In genomic region chr12:26636710-26637328, GRCh38 we compare ENCODE assay signal across 1 cellular context.
A peak's percentile ranks its signal among the peaks of the same experiment; 100 is the strongest.
TF ChIP-seq lines count a peak whose summit lies in the region.

No MANE protein-coding gene starts in this region.

TF ChIP-seq in HepG2, 621 proteins besides CTCF, POLR2A, EP300 and RAD21 (continued from another document):
- no peak for TF ChIP-seq PRDM10 (CRISPR knock-in tag; IDR thresholded peaks at IDR 0.05; ENCODE audit: low read depth)
- TF ChIP-seq HOMEZ (CRISPR knock-in tag; IDR thresholded peaks at IDR 0.05; ENCODE audit: low read depth) = peak; percentile 95; the same call in 1 of the 2 replicates
- no peak for TF ChIP-seq NFRKB (IDR thresholded peaks at IDR 0.05)
- TF ChIP-seq ZBED4 (CRISPR knock-in tag; IDR thresholded peaks at IDR 0.05; ENCODE audit: borderline replicate concordance) = no peak
- TF ChIP-seq NFYC (CRISPR knock-in tag; IDR thresholded peaks at IDR 0.05) = 0 out of 2 replicates have a peak, but pooled peaks have one; percentile 12
- no peak for TF ChIP-seq ZNF597 (CRISPR knock-in tag; IDR thresholded peaks at IDR 0.05)
- peak; percentile 67; the same call in 1 of the 2 replicates for TF ChIP-seq AHDC1 (CRISPR knock-in tag; IDR thresholded peaks at IDR 0.05; ENCODE audit: borderline replicate concordance)
- TF ChIP-seq FOXA3 (CRISPR knock-in tag; IDR thresholded peaks at IDR 0.05) = peak; percentile 63
- TF ChIP-seq NCOA2 (CRISPR knock-in tag; IDR thresholded peaks at IDR 0.05) = 0 out of 2 replicates have a peak, but pooled peaks have one; percentile 34
- TF ChIP-seq HNF4A (CRISPR knock-in tag; IDR thresholded peaks at IDR 0.05) = peak; percentile 49
- TF ChIP-seq HNF4G (IDR thresholded peaks at IDR 0.05; ENCODE audit: borderline replicate concordance, low read depth, low read length) = 0 out of 2 replicates have a peak, but pooled peaks have one; percentile 16
- TF ChIP-seq HNF4G (CRISPR knock-in tag; IDR thresholded peaks at IDR 0.05; ENCODE audit: borderline replicate concordance, low read depth) = no peak
- TF ChIP-seq HDAC2 (CRISPR knock-in tag; IDR thresholded peaks at IDR 0.05) = peak; percentile 24; the same call in 1 of the 2 replicates
- TF ChIP-seq ADNP (CRISPR knock-in tag; IDR thresholded peaks at IDR 0.05) = no peak
